Comparison of ENCODE assay signal across 25 cellular contexts in the genomic region with DNA sequence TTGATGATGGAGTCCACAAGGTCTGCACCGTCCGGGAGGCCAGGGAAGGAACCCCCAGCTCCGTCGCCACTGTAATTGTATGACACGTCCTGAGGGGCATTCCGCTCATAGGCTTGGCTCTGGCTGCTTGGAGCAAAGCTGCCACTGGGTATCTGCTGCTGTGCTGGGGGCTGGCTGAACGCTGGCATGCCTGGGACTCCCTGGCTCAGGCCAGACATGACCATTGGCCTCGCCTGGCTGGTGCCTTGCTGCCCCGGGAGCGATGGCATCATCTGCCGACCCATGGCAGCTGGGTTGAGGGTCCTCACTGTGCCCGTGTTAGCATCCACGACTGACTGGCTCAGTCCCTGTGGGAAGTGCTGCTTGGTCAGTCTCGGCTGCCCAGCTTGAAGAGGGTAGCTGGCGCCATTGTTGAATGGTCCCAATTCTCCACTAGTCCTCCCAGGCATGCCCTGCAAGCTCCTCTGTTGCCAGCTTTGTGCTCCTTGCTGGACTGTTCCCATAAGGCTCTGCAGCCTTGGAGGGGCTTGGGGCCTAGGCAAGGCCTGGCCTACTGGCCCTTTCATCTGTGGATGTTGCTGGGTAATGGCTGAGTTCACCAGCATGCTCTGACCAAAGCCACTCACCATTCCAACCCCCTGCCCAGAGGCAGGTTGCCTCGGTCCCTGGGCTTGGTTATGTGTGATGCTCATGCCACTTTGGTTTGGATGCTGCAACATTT. TPM values are rescaled to one million over a fixed set of nuclear protein-coding genes. Genes with fewer than 3 reads are reported as not detected.
DNase-seq lines count a peak whose midpoint lies in the region; ATAC-seq, FAIRE-seq and TF ChIP-seq lines count a peak whose summit lies in the region.
"Had no signal": no experiment of that assay in that cellular context is flagged by ENCODE, and none has a peak within 500 bp of the region (broad histone marks: within the 10 kb centered on the region; RNA-seq: fewer than 3 reads in every experiment).

No MANE protein-coding gene starts in this region.

- H3K23ac ChIP-seq in neuronal stem cell (ENCODE audit: low read depth, low read length, poor library complexity), result peak overlapping the region; percentile 29

- POLR2A ChIA-PET in K562 (lab: Yijun Ruan, JAX), result interaction anchor here (0.7 to 1.2 kb wide), 3 partner anchors 13 to 62 kb away, joined by 3 to 4 read pairs (median 3); no protein-coding TSS in a partner anchor

- no peaks in the 10 kb centered on the region for H3K79me2 ChIP-seq in K562 (ENCODE audit: control insufficient read depth, insufficient read depth, low read length)

- no peaks in the 10 kb centered on the region for H3K9me1 ChIP-seq in K562 (ENCODE audit: control insufficient read depth, insufficient read depth, low read length)

- H3K36me3 ChIP-seq in K562 (ENCODE audit: control insufficient read depth, insufficient read depth, low read length) (no peaks in the 10 kb centered on the region), neuronal stem cell (replicated peaks in 1 of 2; ENCODE audit: control insufficient read depth in 2 of 2, insufficient read depth in 2 of 2, low read length in 2 of 2) (peaks cover 10 to 33% of the 10 kb centered on the region in 2 donors), upper lobe of right lung (peaks cover 30% of the 10 kb centered on the region), thyroid gland (peaks cover 0 to 3% of the 10 kb centered on the region in 2 donors)
- H3K36me3 ChIP-seq: MG63, SJSA1 had no signal

- ATAC-seq in K562 (no peak), esophagus mucosa (peak; percentile 19), upper lobe of right lung (peak; percentile 31)
- ATAC-seq: PC-3 had no signal

- H4K91ac ChIP-seq in neuronal stem cell (ENCODE audit: low read depth, low read length, poor library complexity), result no peak overlapping the region

- DNase-seq in K562 (ENCODE audit: extremely low read depth in 1 of 4, low spot score in 3 of 4) (no peak), neuronal stem cell (ENCODE audit: low spot score) (no peak), upper lobe of right lung (no peak), NCI-H82 treated with DMSO at 0.1 percent for 48 hours (lab: John Stamatoyannopoulos, UW; ENCODE audit: unreplicated experiment) (no peak), thyroid gland (no peak)
- DNase-seq in stimulated activated CD4-positive, alpha-beta T cell treated with anti-CD3 and anti-CD28 coated beads, Interleukin-12 subunit alpha, Interleukin-12 subunit beta, amount 100 ng/mL, for 4 hours, result no peak
- DNase-seq: CD4-positive, CD25-positive, alpha-beta regulatory T cell; DMS153; DND-41; KG1; MG63; NCI-H1105 treated with DMSO at 0.1 percent for 48 hours; NCI-H146; NCI-H2029; NCI-H446; NCI-H524 treated with DMSO at 0.1 percent for 48 hours; NCI-H774; NK-92 treated with Interleukin-12 subunit alpha and Interleukin-12 subunit beta, amount 100 ng/mL, for 24 hours; PC-3 had no signal

- no peak overlapping the region for H3K4me2 ChIP-seq in K562 (ENCODE audit: insufficient read depth, low read length)
- H3K4me2 ChIP-seq in neuronal stem cell (ENCODE audit: insufficient read depth, low read length, poor library complexity, severe bottlenecking), result no peak overlapping the region
- H3K4me2 ChIP-seq: BLaER1 had no signal

- no peaks in the 10 kb centered on the region for H3K9me3 ChIP-seq in K562 (replicated peaks; ENCODE audit: control insufficient read depth, insufficient read depth, low read depth, low read length)
- no peaks in the 10 kb centered on the region for H3K9me3 ChIP-seq in neuronal stem cell (replicated peaks in 1 of 2; ENCODE audit: control insufficient read depth in 2 of 2, insufficient read depth in 1 of 2, low read depth in 1 of 2, low read length in 2 of 2)
- H3K9me3 ChIP-seq in upper lobe of right lung, result no peaks in the 10 kb centered on the region
- no peaks in the 10 kb centered on the region for H3K9me3 ChIP-seq in thyroid gland
- H3K9me3 ChIP-seq: BLaER1, MG63, SJSA1 had no signal

- no peaks in the 10 kb centered on the region for H3K27me3 ChIP-seq in K562 (ENCODE audit: control insufficient read depth in 2 of 2, insufficient read depth in 2 of 2, low read length in 2 of 2)
- no peaks in the 10 kb centered on the region for H3K27me3 ChIP-seq in neuronal stem cell (ENCODE audit: control insufficient read depth in 3 of 3, insufficient read depth in 3 of 3, low read depth in 1 of 3, low read length in 3 of 3)
- no peaks in the 10 kb centered on the region for H3K27me3 ChIP-seq in upper lobe of right lung
- H3K27me3 ChIP-seq in thyroid gland, result no peaks in the 10 kb centered on the region
- H3K27me3 ChIP-seq: BLaER1, MG63, SJSA1 had no signal

- H3K4me3 ChIP-seq in K562 (no peak overlapping the region), neuronal stem cell (ENCODE audit: low read length in 2 of 2) (peak overlapping the region in 1 of 2 donors; percentile 50), upper lobe of right lung (no peak overlapping the region), thyroid gland (replicated peaks in 1 of 3) (no peak overlapping the region)
- H3K4me3 ChIP-seq: BLaER1, MG63, SJSA1 had no signal

- no peak for TF ChIP-seq EP300 in K562 (IDR thresholded peaks at IDR 0.05; ENCODE audit: low read length)

- no peak overlapping the region for H2BK12ac ChIP-seq in neuronal stem cell (ENCODE audit: low read length)

- H3K4me1 ChIP-seq in K562 (replicated peaks in 1 of 2; ENCODE audit: control insufficient read depth in 2 of 2, insufficient read depth in 2 of 2, low read length in 2 of 2) (no peaks in the 10 kb centered on the region), neuronal stem cell (ENCODE audit: control insufficient read depth in 2 of 2, insufficient read depth in 1 of 2, low read depth in 1 of 2, low read length in 2 of 2) (no peaks in the 10 kb centered on the region), upper lobe of right lung (no peaks in the 10 kb centered on the region), thyroid gland (peaks cover 0 to 8% of the 10 kb centered on the region in 2 donors)
- H3K4me1 ChIP-seq: BLaER1, SJSA1 had no signal

- no peak overlapping the region for H3K18ac ChIP-seq in neuronal stem cell (ENCODE audit: low read length)

- WGBS in K562 (ENCODE audit: insufficient coverage, low coverage, missing lambda C conversion rate), result 71% methylated on average over 13 of the region's 16 CpGs
- no CpG with 5 or more reads among the region's 16 CpGs for WGBS in neuronal stem cell (ENCODE audit: extremely low coverage in 2 of 2, insufficient read length in 2 of 2, insufficient replicate concordance in 1 of 2), 2 donors
- 93 to 96% methylated on average over 8 to 15 of the region's 16 CpGs for WGBS in thyroid gland, 2 donors

- in situ Hi-C loops in K562 (cut with MboI), result no loop called here

- CTCF ChIA-PET in K562 (lab: Yijun Ruan, JAX; ENCODE audit: low intra/inter-chr PET ratio), result no interaction called here

- H2BK120ac ChIP-seq in neuronal stem cell (ENCODE audit: low read depth, low read length), result no peak overlapping the region

- H3K4ac ChIP-seq in neuronal stem cell (ENCODE audit: low read length), result no peak overlapping the region

- no peak for FAIRE-seq in K562 (lab: Jason Lieb, UNC)
- FAIRE-seq: A204.1, GM19239, HTR-8/SVneo had no signal

- no peak overlapping the region for H3K14ac ChIP-seq in neuronal stem cell (ENCODE audit: low read length)

- BruUV-seq in K562 (replicated peaks; lab: Mats Ljungman, UMichigan), result no TSS peak

- H3K9ac ChIP-seq in K562 (ENCODE audit: insufficient read depth in 1 of 2, low read depth in 2 of 2, low read length in 2 of 2) (no peak overlapping the region), neuronal stem cell (ENCODE audit: low read depth, low read length, poor library complexity) (no peak overlapping the region)
- H3K9ac ChIP-seq: BLaER1 had no signal

- intact Hi-C loops in K562 (cut with micrococcal nuclease) (no loop called here), upper lobe of right lung (cut with DNase I) (loop anchor here (10.0 kb wide), 1 partner anchor 525 kb away; no protein-coding TSS in a partner anchor), thyroid gland (cut with DNase I) (no loop called here)

- no peak overlapping the region for H2AK5ac ChIP-seq in neuronal stem cell (ENCODE audit: low read depth, low read length)

- no peak overlapping the region for H4K8ac ChIP-seq in neuronal stem cell (ENCODE audit: low read depth, low read length)

- no peak for TF ChIP-seq POLR2A in K562 (conservative IDR thresholded peaks at IDR 0.05)
- TF ChIP-seq POLR2A in thyroid gland (IDR thresholded peaks at IDR 0.05), result no peak

- H2AFZ ChIP-seq in K562 (ENCODE audit: low read depth, low read length) (no peak overlapping the region), neuronal stem cell (ENCODE audit: low read length) (no peak overlapping the region)

- no peak for TF ChIP-seq RAD21 in K562 (CRISPR knock-in tag; conservative IDR thresholded peaks at IDR 0.05 in 1 of 2, IDR thresholded peaks at IDR 0.05 in 1 of 2)

- H2BK15ac ChIP-seq in neuronal stem cell (ENCODE audit: low read length), result no peak overlapping the region

- no peak overlapping the region for H3K27ac ChIP-seq in K562 (ENCODE audit: extremely low read depth, low read depth, low read length)
- H3K27ac ChIP-seq in neuronal stem cell (replicated peaks; ENCODE audit: low read length), result no peak overlapping the region
- no peak overlapping the region for H3K27ac ChIP-seq in upper lobe of right lung
- H3K27ac ChIP-seq in thyroid gland, result no peak overlapping the region
- H3K27ac ChIP-seq: BLaER1, SJSA1 had no signal

- H4K20me1 ChIP-seq in K562 (replicated peaks; ENCODE audit: control insufficient read depth, insufficient read depth, low read length), result no peaks in the 10 kb centered on the region; the same call in 1 of the 2 replicates

- H2BK5ac ChIP-seq in neuronal stem cell (ENCODE audit: low read length), result no peak overlapping the region

- no peak for TF ChIP-seq CTCF in K562 (IDR thresholded peaks at IDR 0.05 in 2 of 3, conservative IDR thresholded peaks at IDR 0.05 in 1 of 3; ENCODE audit: insufficient read depth in 2 of 3, low read depth in 1 of 3, low read length in 3 of 3)
- no peak for TF ChIP-seq CTCF in upper lobe of right lung (IDR thresholded peaks at IDR 0.05)
- no peak for TF ChIP-seq CTCF in thyroid gland (IDR thresholded peaks at IDR 0.05)

- no peaks in the 10 kb centered on the region for H3K79me1 ChIP-seq in neuronal stem cell (ENCODE audit: low read depth, low read length)

RNA-seq across cellular contexts. Expression of a gene that starts 53.9 kb away (rescaled TPM):
- total RNA-seq in K562 (2011; cell fraction: chromatin; rRNA removed; ENCODE audit: low replicate concordance), result 32.7 and 49.5 TPM in 2 replicates
- 34.0 and 43.0 TPM in 2 replicates for total RNA-seq in K562 (2011; cell fraction: nucleolus; rRNA removed)
- total RNA-seq in K562 (2011; cell fraction: nucleoplasm; rRNA removed), result 49.1 and 50.4 TPM in 2 replicates
- 38.7 and 49.1 TPM in 2 replicates for total RNA-seq in K562 (2014; rRNA removed)
- 82.0 and 94.3 TPM in 2 replicates for total RNA-seq in K562 (2014; rRNA removed; fragmentation: Illumina TruSeq; extraction: Trizol)
- total RNA-seq in K562 (2015; rRNA removed; fragmentation: Illumina TruSeq; extraction: Trizol), result 84.7 and 92.7 TPM in 2 replicates
- total RNA-seq in K562 (2021), result 55.0 and 61.0 TPM in 2 replicates
- polyA plus RNA-seq in K562 (2011; rRNA removed), result 59.5 and 74.6 TPM in 2 replicates
- polyA plus RNA-seq in K562 (2011; cell fraction: cytosol; rRNA removed), result 37.7 and 87.4 TPM in 2 replicates
- polyA plus RNA-seq in K562 (2011; cell fraction: nucleus; rRNA removed), result 13.9 and 28.1 TPM in 2 replicates
- 62.4 and 77.5 TPM in 2 replicates for polyA plus RNA-seq in K562 (2012)
- polyA plus RNA-seq in K562 (2014; fragmentation: Illumina TruSeq; extraction: Trizol), result 80.0 and 84.6 TPM in 2 replicates
- polyA plus RNA-seq in K562 (2014; fragmentation: Nextera tagmentation; extraction: Ambion mirVana), result 100 to 1,000 TPM; 108 to 115 TPM
- 96.7 and 112 TPM in 2 replicates for polyA plus RNA-seq in K562 (2014; rRNA removed)
- 23.9 and 27.1 TPM in 2 replicates for polyA minus RNA-seq in K562 (2011; rRNA and poly(A)+ RNA removed)
- 14.1 and 16.5 TPM in 2 replicates for polyA minus RNA-seq in K562 (2011; cell fraction: cytosol; rRNA and poly(A)+ RNA removed)
- polyA minus RNA-seq in K562 (2011; cell fraction: nucleus; rRNA and poly(A)+ RNA removed), result 11.4 and 23.4 TPM in 2 replicates
- 128 TPM for total RNA-seq in esophagus mucosa
- 19.9 TPM for polyA plus RNA-seq in neuronal stem cell (2013, experiment 1 of 2)
- 18.6 TPM for polyA plus RNA-seq in neuronal stem cell (2013, experiment 2 of 2)
- total RNA-seq in upper lobe of right lung, result 64.6 TPM
- 100 to 1,000 TPM in 1 of 4 donors, 10 to 100 TPM in 3; 34.0 to 117 (median 78.7) TPM for total RNA-seq in thyroid gland
